In genomic region chr19:46394398-46394797, GRCh38 we compare ENCODE assay signal across 1 cellular context.
TF ChIP-seq lines count a peak whose summit lies in the region.

No MANE protein-coding gene starts in this region.

TF ChIP-seq in GM12891, 5 proteins besides CTCF, POLR2A, EP300 and RAD21:
- TF ChIP-seq SPI1 (IDR thresholded peaks at IDR 0.05; ENCODE audit: low read depth, low read length): no peak
- TF ChIP-seq POLR2AphosphoS5 (IDR thresholded peaks at IDR 0.05; ENCODE audit: low read depth, low read length): no peak
- no peak for TF ChIP-seq TAF1 (IDR thresholded peaks at IDR 0.05; ENCODE audit: low read depth, low read length)
- TF ChIP-seq PAX5 (IDR thresholded peaks at IDR 0.05; ENCODE audit: insufficient read depth, low read length, severe bottlenecking): no peak
- TF ChIP-seq POU2F2 (IDR thresholded peaks at IDR 0.05; ENCODE audit: low read depth, low read length): no peak
